Comparison of ENCODE assay signal across 17 cellular contexts in the genomic region with DNA sequence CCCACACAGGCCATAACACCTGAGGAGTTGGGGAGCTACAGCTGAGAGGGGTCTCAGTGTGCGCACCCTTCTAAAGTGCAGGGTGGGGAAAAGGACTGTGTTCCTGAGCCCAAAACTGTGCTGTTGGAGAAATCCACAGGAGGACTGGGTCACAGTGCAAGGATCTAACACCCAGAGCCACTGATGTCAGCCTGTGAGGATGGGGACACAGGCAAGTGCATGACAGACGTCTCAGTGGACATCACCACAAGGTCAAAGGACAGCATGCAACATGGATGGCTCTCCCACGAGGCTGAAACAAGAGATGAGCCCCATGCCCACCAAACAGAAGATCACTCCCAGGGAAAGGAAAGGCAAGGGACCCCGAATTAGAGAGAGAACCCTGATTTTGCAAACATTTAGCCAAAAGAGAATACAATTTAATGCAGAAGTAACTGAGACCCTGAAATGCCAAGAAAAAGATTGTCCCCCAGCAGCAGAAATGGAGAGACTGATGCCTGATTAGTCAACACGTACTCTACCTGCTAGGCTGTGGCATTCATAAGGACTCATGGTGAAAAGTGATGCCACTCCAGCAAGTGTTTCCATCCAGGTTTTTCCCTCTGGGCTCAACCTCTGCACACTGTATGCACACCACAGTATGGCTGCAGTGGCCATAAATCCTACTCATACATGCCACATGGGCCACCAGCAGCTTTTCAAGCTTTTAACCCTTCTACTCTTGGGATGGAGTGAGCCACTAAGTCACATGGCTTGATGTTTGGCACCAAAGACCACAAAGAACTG. TPM values are rescaled to one million over a fixed set of nuclear protein-coding genes. Genes with fewer than 3 reads are reported as not detected.
DNase-seq lines count a peak whose midpoint lies in the region; ATAC-seq lines count a peak whose summit lies in the region.
"Had no signal": no experiment of that assay in that cellular context is flagged by ENCODE, and none has a peak within 500 bp of the region (broad histone marks: within the 10 kb centered on the region; RNA-seq: fewer than 3 reads in every experiment).

No MANE protein-coding gene starts in this region.

- intact Hi-C loops in activated CD4-positive, alpha-beta T cell treated with anti-CD3 and anti-CD28 coated beads for 36 hours (cut with DNase I, micrococcal nuclease) = loop anchor here in 1 of 2 experiments (10.0 kb wide), 1 partner anchor 1385 kb away; no protein-coding TSS in a partner anchor

- no peaks in the 10 kb centered on the region for H3K27me3 Mint-ChIP-seq in activated CD4-positive, alpha-beta T cell treated with anti-CD3 and anti-CD28 coated beads for 36 hours
- H3K27me3 Mint-ChIP-seq in activated naive CD8-positive, alpha-beta T cell = no peaks in the 10 kb centered on the region
- no peaks in the 10 kb centered on the region for H3K27me3 Mint-ChIP-seq in stimulated activated naive CD8-positive, alpha-beta T cell treated with anti-CD3 and anti-CD28 coated beads, Interleukin-15, Interleukin-2, amounts not matched to agents 100 ng/mL and 50 ng/mL, for 24 hours

- H3K36me3 Mint-ChIP-seq in activated CD4-positive, alpha-beta T cell treated with anti-CD3 and anti-CD28 coated beads for 36 hours (ENCODE audit: low read depth) = no peaks in the 10 kb centered on the region
- H3K36me3 Mint-ChIP-seq in activated naive CD8-positive, alpha-beta T cell = no peaks in the 10 kb centered on the region
- no peaks in the 10 kb centered on the region for H3K36me3 Mint-ChIP-seq in stimulated activated naive CD8-positive, alpha-beta T cell treated with anti-CD3 and anti-CD28 coated beads, Interleukin-15, Interleukin-2, amounts not matched to agents 100 ng/mL and 50 ng/mL, for 24 hours (ENCODE audit: low read depth)

- CTCF ChIA-PET in activated CD4-positive, alpha-beta T cell treated with anti-CD3 and anti-CD28 coated beads for 36 hours (lab: Charles Lee) = interaction anchor here (0.6 to 1.1 kb wide), 2 partner anchors 202 to 1316 kb away, joined by 3 read pairs; no protein-coding TSS in a partner anchor

- H3K27ac Mint-ChIP-seq in activated CD4-positive, alpha-beta T cell treated with anti-CD3 and anti-CD28 coated beads for 36 hours = peak overlapping the region; percentile 84
- peak overlapping the region; percentile 85 for H3K27ac Mint-ChIP-seq in activated naive CD8-positive, alpha-beta T cell
- peak overlapping the region; percentile 86 for H3K27ac Mint-ChIP-seq in stimulated activated naive CD8-positive, alpha-beta T cell treated with anti-CD3 and anti-CD28 coated beads, Interleukin-15, Interleukin-2, amounts not matched to agents 100 ng/mL and 50 ng/mL, for 24 hours

- peaks cover 76% of the 10 kb centered on the region for H3K4me1 Mint-ChIP-seq in activated CD4-positive, alpha-beta T cell treated with anti-CD3 and anti-CD28 coated beads for 36 hours
- H3K4me1 Mint-ChIP-seq in activated naive CD8-positive, alpha-beta T cell (ENCODE audit: low read depth) = peaks cover 79% of the 10 kb centered on the region
- peaks cover 75% of the 10 kb centered on the region for H3K4me1 Mint-ChIP-seq in stimulated activated naive CD8-positive, alpha-beta T cell treated with anti-CD3 and anti-CD28 coated beads, Interleukin-15, Interleukin-2, amounts not matched to agents 100 ng/mL and 50 ng/mL, for 24 hours (ENCODE audit: low read depth)

- no peak overlapping the region for H3K4me3 Mint-ChIP-seq in activated CD4-positive, alpha-beta T cell treated with anti-CD3 and anti-CD28 coated beads for 36 hours
- H3K4me3 Mint-ChIP-seq in activated naive CD8-positive, alpha-beta T cell = peak overlapping the region; percentile 41
- no peak overlapping the region for H3K4me3 Mint-ChIP-seq in stimulated activated naive CD8-positive, alpha-beta T cell treated with anti-CD3 and anti-CD28 coated beads, Interleukin-15, Interleukin-2, amounts not matched to agents 100 ng/mL and 50 ng/mL, for 24 hours

- no peak for DNase-seq in activated CD4-positive, alpha-beta T cell treated with anti-CD3 and anti-CD28 coated beads for 36 hours
- DNase-seq in activated CD4-positive, alpha-beta T cell treated with anti-CD3 and anti-CD28 coated beads for 1 hour = no peak
- DNase-seq in left lobe of liver (ENCODE audit: low spot score) (no peak), 8988T (no peak)
- DNase-seq in activated CD4-positive, CD25-positive, alpha-beta regulatory T cell treated with anti-CD3 and anti-CD28 coated beads, Interleukin-2, amount 50 U/mL, for 72 hours = no peak
- DNase-seq: activated CD4-positive, alpha-beta T cell treated with anti-CD3 and anti-CD28 coated beads, Interleukin-2, amount 50 U/mL, for 48 hours; activated gamma-delta T cell treated with Interleukin-2 at 50 U/mL for 16 hours; central memory CD4-positive, alpha-beta T cell; EL; foreskin keratinocyte; H7; nucleus accumbens had no signal

- H3K9me3 Mint-ChIP-seq in activated CD4-positive, alpha-beta T cell treated with anti-CD3 and anti-CD28 coated beads for 36 hours (ENCODE audit: low read depth) = no peaks in the 10 kb centered on the region
- H3K9me3 Mint-ChIP-seq in activated naive CD8-positive, alpha-beta T cell (ENCODE audit: low read depth) = no peaks in the 10 kb centered on the region
- H3K9me3 Mint-ChIP-seq in stimulated activated naive CD8-positive, alpha-beta T cell treated with anti-CD3 and anti-CD28 coated beads, Interleukin-15, Interleukin-2, amounts not matched to agents 100 ng/mL and 50 ng/mL, for 24 hours = no peaks in the 10 kb centered on the region

- POLR2A ChIA-PET in activated CD4-positive, alpha-beta T cell treated with anti-CD3 and anti-CD28 coated beads for 36 hours (lab: Charles Lee) = interaction anchor here (0.7 to 0.9 kb wide), 2 partner anchors 18 to 598 kb away, joined by 3 read pairs; no protein-coding TSS in a partner anchor

- ATAC-seq in activated CD4-positive, alpha-beta T cell treated with anti-CD3 and anti-CD28 coated beads for 36 hours = peak; percentile 13
- peak; percentile 6 for ATAC-seq in left lobe of liver
- no peak for ATAC-seq in HG02588 (IDR thresholded peaks at IDR 0.05; ENCODE audit: unreplicated experiment)
- ATAC-seq: A549, foreskin keratinocyte, HepG2 had no signal

RNA-seq across cellular contexts. Expression of a gene that starts 14.2 kb away (rescaled TPM):
- 10 to 100 TPM; 20.2 to 22.3 TPM for total RNA-seq in activated CD4-positive, alpha-beta T cell treated with anti-CD3 and anti-CD28 coated beads for 36 hours
- total RNA-seq in left lobe of liver = 35.5 TPM
